ENCODE assay signal across 2 cellular contexts in the genomic region with DNA sequence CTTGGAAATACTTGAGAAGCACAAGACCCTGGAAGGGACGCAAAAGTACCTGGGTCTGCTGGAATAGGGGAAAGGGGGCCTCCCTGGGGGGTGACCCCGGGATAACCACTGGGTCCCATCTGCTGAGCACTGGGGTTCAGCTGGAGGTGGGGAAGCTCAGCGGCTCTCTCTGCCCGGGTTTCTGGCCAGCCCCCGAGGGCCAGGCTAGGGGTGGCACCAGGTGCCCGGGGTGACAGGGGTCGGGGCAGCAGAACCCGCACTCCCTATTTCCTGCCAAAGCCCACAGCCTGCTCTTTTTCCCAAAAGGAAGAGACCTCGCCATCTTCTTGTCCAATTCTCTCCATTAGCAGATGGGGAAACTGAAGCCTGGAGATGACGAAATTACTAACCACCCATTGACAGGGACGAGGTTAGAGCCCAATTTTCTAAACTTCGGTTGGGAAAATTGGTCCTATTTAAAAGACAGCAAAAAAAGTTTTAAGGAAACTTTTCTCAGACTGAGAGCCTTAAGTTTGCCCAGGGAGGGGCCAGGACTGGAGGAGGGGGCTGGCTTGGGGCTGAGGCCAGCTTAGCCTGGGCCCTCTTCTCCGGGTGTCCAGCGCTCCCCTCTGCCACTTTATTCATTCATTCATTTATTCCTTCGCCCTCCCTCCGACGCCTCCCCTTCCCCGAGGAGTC.
TF ChIP-seq lines count a peak whose summit lies in the region.

No MANE protein-coding gene starts in this region.

TF ChIP-seq in GM23338, 12 proteins besides CTCF, POLR2A, EP300 and RAD21:
- no peak for TF ChIP-seq ZNF331 (CRISPR knock-in tag; IDR thresholded peaks at IDR 0.05; ENCODE audit: low read depth)
- TF ChIP-seq, protein P1, sequence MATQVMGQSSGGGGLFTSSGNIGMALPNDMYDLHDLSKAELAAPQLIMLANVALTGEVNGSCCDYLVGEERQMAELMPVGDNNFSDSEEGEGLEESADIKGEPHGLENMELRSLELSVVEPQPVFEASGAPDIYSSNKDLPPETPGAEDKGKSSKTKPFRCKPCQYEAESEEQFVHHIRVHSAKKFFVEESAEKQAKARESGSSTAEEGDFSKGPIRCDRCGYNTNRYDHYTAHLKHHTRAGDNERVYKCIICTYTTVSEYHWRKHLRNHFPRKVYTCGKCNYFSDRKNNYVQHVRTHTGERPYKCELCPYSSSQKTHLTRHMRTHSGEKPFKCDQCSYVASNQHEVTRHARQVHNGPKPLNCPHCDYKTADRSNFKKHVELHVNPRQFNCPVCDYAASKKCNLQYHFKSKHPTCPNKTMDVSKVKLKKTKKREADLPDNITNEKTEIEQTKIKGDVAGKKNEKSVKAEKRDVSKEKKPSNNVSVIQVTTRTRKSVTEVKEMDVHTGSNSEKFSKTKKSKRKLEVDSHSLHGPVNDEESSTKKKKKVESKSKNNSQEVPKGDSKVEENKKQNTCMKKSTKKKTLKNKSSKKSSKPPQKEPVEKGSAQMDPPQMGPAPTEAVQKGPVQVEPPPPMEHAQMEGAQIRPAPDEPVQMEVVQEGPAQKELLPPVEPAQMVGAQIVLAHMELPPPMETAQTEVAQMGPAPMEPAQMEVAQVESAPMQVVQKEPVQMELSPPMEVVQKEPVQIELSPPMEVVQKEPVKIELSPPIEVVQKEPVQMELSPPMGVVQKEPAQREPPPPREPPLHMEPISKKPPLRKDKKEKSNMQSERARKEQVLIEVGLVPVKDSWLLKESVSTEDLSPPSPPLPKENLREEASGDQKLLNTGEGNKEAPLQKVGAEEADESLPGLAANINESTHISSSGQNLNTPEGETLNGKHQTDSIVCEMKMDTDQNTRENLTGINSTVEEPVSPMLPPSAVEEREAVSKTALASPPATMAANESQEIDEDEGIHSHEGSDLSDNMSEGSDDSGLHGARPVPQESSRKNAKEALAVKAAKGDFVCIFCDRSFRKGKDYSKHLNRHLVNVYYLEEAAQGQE (IDR thresholded peaks at IDR 0.05; ENCODE audit: unreplicated experiment), result no peak
- no peak for TF ChIP-seq POLR2AphosphoS5 (IDR thresholded peaks at IDR 0.05; ENCODE audit: low read depth)
- no peak for TF ChIP-seq STAT1 (IDR thresholded peaks at IDR 0.05; ENCODE audit: unreplicated experiment)
- TF ChIP-seq CREB1 (CRISPR knock-in tag; IDR thresholded peaks at IDR 0.05; ENCODE audit: low read depth), result no peak
- peak; percentile 47 for TF ChIP-seq EZH2phosphoT487 (IDR thresholded peaks at IDR 0.05; ENCODE audit: unreplicated experiment)
- TF ChIP-seq EZH2 (IDR thresholded peaks at IDR 0.05; ENCODE audit: low read depth, unreplicated experiment), result peak; percentile 65
- TF ChIP-seq NANOG (IDR thresholded peaks at IDR 0.05; ENCODE audit: borderline replicate concordance), result no peak

TF ChIP-seq in H1, 55 proteins besides CTCF, POLR2A, EP300 and RAD21:
- peak; percentile 36 for TF ChIP-seq EZH2 (IDR thresholded peaks at IDR 0.05; ENCODE audit: low read depth, low read length, severe bottlenecking)
- TF ChIP-seq SUZ12 (IDR thresholded peaks at IDR 0.05; ENCODE audit: low read length), result peak; percentile 47; the same call in 1 of the 2 replicates
- TF ChIP-seq RNF2 (IDR thresholded peaks at IDR 0.05; ENCODE audit: borderline replicate concordance, low read depth, low read length, missing control alignments, poor library complexity, severe bottlenecking), result no peak
- no peak for TF ChIP-seq TEAD4 (IDR thresholded peaks at IDR 0.05; ENCODE audit: low read depth, low read length)
- TF ChIP-seq ZNF274 (IDR thresholded peaks at IDR 0.05; ENCODE audit: borderline replicate concordance, extremely low read depth, low read length), result no peak
